1 cellular context compared by ENCODE assay signal in genomic region chr18:62282188-62282629, GRCh38.
TF ChIP-seq lines count a peak whose summit lies in the region.

No MANE protein-coding gene starts in this region.

TF ChIP-seq in endothelial cell of umbilical vein, 7 proteins besides CTCF, POLR2A, EP300 and RAD21:
- no peak for TF ChIP-seq MAX (IDR thresholded peaks at IDR 0.05; ENCODE audit: insufficient read depth, insufficient read length)
- no peak for TF ChIP-seq FOS (IDR thresholded peaks at IDR 0.05; ENCODE audit: borderline replicate concordance, insufficient read depth, low read length)
- TF ChIP-seq POLR2AphosphoS5 (IDR thresholded peaks at IDR 0.05; ENCODE audit: insufficient read depth, low read depth, low read length) = no peak
- TF ChIP-seq GATA2 (IDR thresholded peaks at IDR 0.05; ENCODE audit: insufficient read depth, insufficient read length, low read depth, low read length) = no peak
- TF ChIP-seq JUN (IDR thresholded peaks at IDR 0.05; ENCODE audit: borderline replicate concordance, insufficient read depth, insufficient read length, low read depth) = no peak
- TF ChIP-seq MYC (IDR thresholded peaks at IDR 0.05; ENCODE audit: low read depth, low read length) = no peak
- no peak for TF ChIP-seq EZH2 (IDR thresholded peaks at IDR 0.05; ENCODE audit: borderline replicate concordance, low read depth, low read length, severe bottlenecking)
